ENCODE assay signal across 1 cellular context in genomic region chr1:234751678-234752077, GRCh38.
TF ChIP-seq lines count a peak whose summit lies in the region.

No MANE protein-coding gene starts in this region.

TF ChIP-seq in neural cell, 6 proteins besides CTCF, POLR2A, EP300 and RAD21 (continued from another document):
- TF ChIP-seq REST (IDR thresholded peaks at IDR 0.05; ENCODE audit: borderline replicate concordance) (peak; percentile 70), EZH2 (IDR thresholded peaks at IDR 0.05; ENCODE audit: borderline replicate concordance, insufficient read depth, low read length, poor library complexity, severe bottlenecking) (no peak)
TF ChIP-seq in neural cell: peak in this region for 2.
